ENCODE assay signal across 11 cellular contexts in the genomic region with DNA sequence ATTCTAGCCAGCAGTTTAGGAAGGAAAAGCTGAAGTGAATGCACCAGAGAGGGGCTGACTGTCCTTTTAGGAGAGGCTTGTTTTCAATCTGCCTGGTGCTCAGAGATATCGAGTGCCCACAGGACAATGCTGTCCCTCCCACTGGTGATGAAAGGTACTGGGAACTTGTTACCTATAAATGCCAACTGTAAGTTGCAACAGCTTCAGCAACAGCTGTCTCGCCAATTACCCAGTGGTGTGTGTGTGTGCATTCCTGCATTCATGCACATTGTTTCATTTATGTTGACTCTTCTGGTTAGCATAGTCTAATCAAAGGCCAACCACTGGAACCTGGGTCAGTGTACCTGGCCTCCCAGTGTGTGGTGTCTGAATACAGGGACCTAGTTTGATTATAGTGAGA.
DNase-seq lines count a peak whose midpoint lies in the region; ATAC-seq, FAIRE-seq and TF ChIP-seq lines count a peak whose summit lies in the region.
"Had no signal": no experiment of that assay in that cellular context is flagged by ENCODE, and none has a peak within 500 bp of the region (broad histone marks: within the 10 kb centered on the region; RNA-seq: fewer than 3 reads in every experiment).

No MANE protein-coding gene starts in this region.

- H3K27ac ChIP-seq in HEK293 (ENCODE audit: extremely low read depth, low read depth, low read length): no peak overlapping the region
- no peak overlapping the region for H3K27ac ChIP-seq in gastroesophageal sphincter
- H3K27ac ChIP-seq: Peyer's patch had no signal

- POLR2A ChIA-PET in HEK293 (lab: Yijun Ruan, JAX): interaction anchor here (0.7 kb wide), 1 partner anchor 168 kb away, joined by 3 read pairs; no protein-coding TSS in a partner anchor

- TF ChIP-seq POLR2A in gastroesophageal sphincter (IDR thresholded peaks at IDR 0.05): no peak

- no peaks in the 10 kb centered on the region for H3K27me3 ChIP-seq in bronchial epithelial cell (ENCODE audit: control insufficient read depth, insufficient read depth, low read length)
- no peaks in the 10 kb centered on the region for H3K27me3 ChIP-seq in gastroesophageal sphincter
- H3K27me3 ChIP-seq: BE2C, Peyer's patch had no signal

- H3K4me1 ChIP-seq in HEK293 (ENCODE audit: control insufficient read depth, insufficient read depth, low read length) (peaks cover 6% of the 10 kb centered on the region; the same call in 1 of the 2 replicates), gastroesophageal sphincter (peaks cover 0 to 17% (median 0%) of the 10 kb centered on the region in 3 donors)
- H3K4me1 ChIP-seq: Peyer's patch had no signal

- H3K4me3 ChIP-seq in AG10803 (ENCODE audit: low read length) (no peak overlapping the region), HEK293 (ENCODE audit: low read depth, low read length) (no peak overlapping the region), bronchial epithelial cell (ENCODE audit: low read depth, low read length) (no peak overlapping the region), gastroesophageal sphincter (no peak overlapping the region)
- H3K4me3 ChIP-seq: Peyer's patch had no signal

- WGBS in gastroesophageal sphincter (ENCODE audit: low coverage in 1 of 2), 2 donors: 85 to 93% methylated on average over 2 of the region's 2 CpGs

- TF ChIP-seq EP300 in gastroesophageal sphincter (IDR thresholded peaks at IDR 0.05): no peak

- DNase-seq in AG10803 (ENCODE audit: low read depth) (peak; percentile 55), bronchial epithelial cell (ENCODE audit: low read depth) (peak; percentile 19), kidney tubule cell (ENCODE audit: low spot score) (peak; percentile 66), epidermal melanocyte (ENCODE audit: insufficient read length, low spot score) (no peak), NOMO-1 treated with dmso at 0.1 percent for 144 hours (lab: John Stamatoyannopoulos, UW; ENCODE audit: unreplicated experiment) (no peak)
- DNase-seq: BE2C, NCI-H1436 treated with DMSO at 0.1 percent for 48 hours, Peyer's patch had no signal

- no peaks in the 10 kb centered on the region for H3K9me3 ChIP-seq in HEK293 (ENCODE audit: control insufficient read depth, insufficient read depth, low read depth, low read length)
- no peaks in the 10 kb centered on the region for H3K9me3 ChIP-seq in gastroesophageal sphincter
- H3K9me3 ChIP-seq: BE2C, Peyer's patch had no signal

- FAIRE-seq in bronchial epithelial cell (lab: Jason Lieb, UNC): no peak

- no peak for ATAC-seq in GM19351 (IDR thresholded peaks at IDR 0.05; ENCODE audit: unreplicated experiment)
- no peak for ATAC-seq in gastroesophageal sphincter

- no peaks in the 10 kb centered on the region for H3K36me3 ChIP-seq in HEK293 (ENCODE audit: control insufficient read depth in 2 of 2, insufficient read depth in 1 of 2, low read length in 2 of 2)
- no peaks in the 10 kb centered on the region for H3K36me3 ChIP-seq in bronchial epithelial cell (ENCODE audit: control insufficient read depth, insufficient read depth, low read length)
- H3K36me3 ChIP-seq in gastroesophageal sphincter: no peaks in the 10 kb centered on the region
- H3K36me3 ChIP-seq: BE2C, Peyer's patch had no signal

- CTCF ChIA-PET in HEK293 (lab: Yijun Ruan, JAX): no interaction called here

- TF ChIP-seq CTCF in AG10803 (conservative IDR thresholded peaks at IDR 0.05; ENCODE audit: low read length): no peak
- TF ChIP-seq CTCF in HEK293 (tag by site-specific recombination; IDR thresholded peaks at IDR 0.05): no peak
- no peak for TF ChIP-seq CTCF in bronchial epithelial cell (IDR thresholded peaks at IDR 0.05; ENCODE audit: insufficient read depth, low read length, severe bottlenecking)
- no peak for TF ChIP-seq CTCF in gastroesophageal sphincter (IDR thresholded peaks at IDR 0.05)

TF ChIP-seq in HEK293, 187 proteins besides CTCF, POLR2A, EP300 and RAD21:
- TF ChIP-seq ZNF670 (tag by site-specific recombination; IDR thresholded peaks at IDR 0.05; ENCODE audit: low read depth) (no peak), ZBTB48 (tag by site-specific recombination; IDR thresholded peaks at IDR 0.05) (no peak), SCRT2 (tag by site-specific recombination; IDR thresholded peaks at IDR 0.05) (peak; percentile 90)

Comparison
In these comparisons a context has a peak if more than half of its experiments do, and no peak if none do; other contexts are left out.
1. DNase-seq: peak in AG10803 (single experiment), bronchial epithelial cell (single experiment) and kidney tubule cell (single experiment); none in epidermal melanocyte (single experiment) and NOMO-1 treated with dmso at 0.1 percent for 144 hours (single experiment).